Comparison of ENCODE assay signal across 31 cellular contexts in the genomic region with DNA sequence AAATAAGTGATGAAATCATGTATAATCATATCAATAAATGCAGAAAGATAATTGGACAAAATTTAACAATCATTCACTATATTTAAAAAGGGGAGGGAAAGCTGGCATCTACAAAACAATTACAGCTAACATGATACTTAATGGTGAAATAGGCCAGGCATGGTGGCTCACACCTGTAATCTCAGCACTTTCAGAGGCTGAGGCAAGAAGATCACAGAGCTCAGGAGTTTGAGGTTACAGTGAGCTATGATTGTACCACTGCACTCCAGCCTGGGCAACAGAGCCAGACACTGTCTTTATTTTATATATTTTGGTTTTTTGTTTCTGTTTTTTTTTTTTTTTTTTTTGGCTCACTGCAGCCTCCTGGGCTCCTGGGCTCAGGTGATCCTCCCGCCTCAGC. TPM values are rescaled to one million over a fixed set of nuclear protein-coding genes. Genes with fewer than 3 reads are reported as not detected.
"Had no signal": no experiment of that assay in that cellular context is flagged by ENCODE, and none has a peak within 500 bp of the region (broad histone marks: within the 10 kb centered on the region; RNA-seq: fewer than 3 reads in every experiment).

No MANE protein-coding gene starts in this region.

- H3K27me3 ChIP-seq: hepatocyte, neural progenitor cell, neutrophil, ovary, right atrium auricular region, right lobe of liver, stomach, testis, thyroid gland, transverse colon, upper lobe of right lung had no signal

- H3K27ac ChIP-seq: hepatocyte, left ventricle myocardium inferior, neural progenitor cell, neutrophil, ovary, right atrium auricular region, right lobe of liver, stomach, testis, thyroid gland, transverse colon, upper lobe of right lung had no signal

- H3K27ac Mint-ChIP-seq: mesothelial cell of epicardium; natural killer cell; nephron progenitor cell; neural progenitor cell; progenitor cell of endocrine pancreas; stimulated activated naive B cell treated with anti-CD40 and anti-IgM and Interleukin-4, amounts not matched to agents 10 μg/mL and 1 μg/mL and 100 μg/mL, for 72 hours had no signal

- H3K9me3 ChIP-seq: neutrophil, ovary, right lobe of liver, testis, thyroid gland, transverse colon, upper lobe of right lung had no signal

- H3K27me3 Mint-ChIP-seq: naive B cell; progenitor cell of endocrine pancreas; stimulated activated naive B cell treated with anti-CD40 and anti-IgM and Interleukin-4, amounts not matched to agents 10 μg/mL and 1 μg/mL and 100 μg/mL, for 72 hours had no signal

- H3K4me3 Mint-ChIP-seq: mesothelial cell of epicardium; natural killer cell; nephron progenitor cell; neural progenitor cell; stimulated activated naive B cell treated with anti-CD40 and anti-IgM and Interleukin-4, amounts not matched to agents 10 μg/mL and 1 μg/mL and 100 μg/mL, for 72 hours had no signal

- ATAC-seq: natural killer cell; right lobe of liver; stimulated activated naive B cell treated with anti-CD40 and anti-IgM and Interleukin-4, amounts not matched to agents 10 μg/mL and 1 μg/mL and 100 μg/mL, for 72 hours; stimulated activated naive CD8-positive, alpha-beta T cell treated with anti-CD3 and anti-CD28 coated beads, Interleukin-15, Interleukin-2, amounts not matched to agents 100 U/mL and 50 U/mL, for 24 hours; upper lobe of right lung had no signal

- H3K4me3 ChIP-seq: hepatocyte, left ventricle myocardium inferior, lung, neural progenitor cell, ovary, right atrium auricular region, right lobe of liver, smooth muscle cell, stomach, testis, thyroid gland, transverse colon, upper lobe of right lung had no signal

- H3K4me1 Mint-ChIP-seq: mesothelial cell of epicardium, nephron progenitor cell, neural progenitor cell had no signal

- H3K4me1 ChIP-seq: left ventricle myocardium inferior, neural progenitor cell, right atrium auricular region, right lobe of liver, testis, thyroid gland, transverse colon, upper lobe of right lung had no signal

- H3K36me3 ChIP-seq: neural progenitor cell, ovary, thyroid gland had no signal

- DNase-seq: islet precursor cell; left ventricle myocardium inferior; mesendoderm; naive B cell; natural killer cell; nephron progenitor cell; occipital lobe; ovary; right lobe of liver; stimulated activated CD4-positive, alpha-beta T cell treated with anti-CD3 and anti-CD28 coated beads, Interleukin-1b, Interleukin-23, amount 100 ng/mL, for 48 hours; stimulated activated CD4-positive, alpha-beta T cell treated with anti-CD3 and anti-CD28 coated beads, Interleukin-2, amount 100 ng/mL, for 48 hours; stimulated activated CD4-positive, alpha-beta T cell treated with anti-CD3 and anti-CD28 coated beads, Interleukin-4, amount 100 ng/mL, for 4 hours; stimulated activated CD8-positive, alpha-beta memory T cell treated with anti-CD3 and anti-CD28 coated beads, Interleukin-4, amount 100 ng/mL, for 48 hours; stimulated activated naive B cell treated with anti-CD40 and anti-IgM and Interleukin-4, amounts not matched to agents 10 μg/mL and 1 μg/mL and 100 μg/mL, for 72 hours; stimulated activated naive CD8-positive, alpha-beta T cell treated with anti-CD3 and anti-CD28 coated beads, Interleukin-15, Interleukin-2, amounts not matched to agents 100 U/mL and 50 U/mL, for 24 hours; stomach; testis; thyroid gland; transverse colon; upper lobe of right lung had no signal

RNA-seq across cellular contexts. Expression of gene CYP1A1, which starts 41.6 kb away (rescaled TPM):
- total RNA-seq: mononuclear cell, renal cortical epithelial cell, skeletal muscle tissue had no signal
